In the genomic region with DNA sequence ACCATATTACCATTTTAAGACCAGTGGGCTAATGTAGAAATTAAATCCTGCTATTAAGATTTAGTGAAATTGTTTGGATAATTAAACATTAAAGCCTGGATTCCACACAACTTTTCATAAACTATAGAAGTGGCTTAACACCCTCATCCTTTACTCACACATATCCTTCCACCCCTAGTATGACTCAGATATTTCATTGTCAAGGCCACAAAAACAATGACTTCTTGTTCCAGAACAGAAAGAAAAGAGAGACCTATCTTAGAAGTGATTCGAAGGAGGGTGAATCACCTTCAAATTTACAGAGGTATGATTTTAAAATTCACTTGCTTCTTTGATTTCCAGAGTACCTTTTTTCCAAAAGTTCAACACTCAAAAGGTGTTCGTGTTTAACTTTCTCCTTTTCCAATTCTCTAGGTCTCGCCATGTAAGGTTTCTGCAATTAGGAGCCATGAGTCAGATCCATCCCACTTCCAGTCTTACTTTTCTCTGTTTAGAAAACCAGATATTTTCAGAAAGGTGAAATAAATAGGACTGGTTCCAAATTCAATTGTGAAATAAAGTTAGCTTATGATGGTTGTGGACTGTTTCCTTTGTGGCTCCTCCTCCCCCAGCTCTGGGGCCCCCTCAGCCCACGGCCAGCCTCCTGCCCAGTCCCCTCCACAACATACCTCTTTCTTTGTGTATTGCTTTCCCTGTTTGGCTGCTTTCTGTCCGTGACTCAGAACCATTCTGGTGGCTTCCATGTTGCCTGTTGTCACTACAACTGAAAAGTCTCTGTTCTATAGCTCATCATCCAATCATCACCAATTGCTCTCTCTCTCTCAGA, we compare ENCODE assay signal across 11 cellular contexts. TPM values are rescaled to one million over a fixed set of nuclear protein-coding genes. Genes with fewer than 3 reads are reported as not detected.
DNase-seq lines count a peak whose midpoint lies in the region; ATAC-seq lines count a peak whose summit lies in the region.
"Had no signal": no experiment of that assay in that cellular context is flagged by ENCODE, and none has a peak within 500 bp of the region (broad histone marks: within the 10 kb centered on the region; RNA-seq: fewer than 3 reads in every experiment).

No MANE protein-coding gene starts in this region.

- H3K36me3 Mint-ChIP-seq in activated CD4-positive, alpha-beta T cell treated with anti-CD3 and anti-CD28 coated beads for 36 hours (ENCODE audit: low read depth) = peaks cover 39% of the 10 kb centered on the region
- peaks cover 31% of the 10 kb centered on the region for H3K36me3 Mint-ChIP-seq in activated CD4-positive, alpha-beta memory T cell treated with anti-CD3 and anti-CD28 coated beads for 36 hours

- H3K27ac ChIP-seq in epithelial cell of prostate = peak overlapping the region; percentile 68

- peak overlapping the region; percentile 91 for H3K27ac Mint-ChIP-seq in activated CD4-positive, alpha-beta T cell treated with anti-CD3 and anti-CD28 coated beads for 36 hours
- peak overlapping the region; percentile 90 for H3K27ac Mint-ChIP-seq in activated CD4-positive, alpha-beta memory T cell treated with anti-CD3 and anti-CD28 coated beads for 36 hours

- no peaks in the 10 kb centered on the region for H3K27me3 Mint-ChIP-seq in activated CD4-positive, alpha-beta T cell treated with anti-CD3 and anti-CD28 coated beads for 36 hours
- H3K27me3 Mint-ChIP-seq in activated CD4-positive, alpha-beta memory T cell treated with anti-CD3 and anti-CD28 coated beads for 36 hours = no peaks in the 10 kb centered on the region

- POLR2A ChIA-PET in activated CD4-positive, alpha-beta T cell treated with anti-CD3 and anti-CD28 coated beads for 36 hours (lab: Charles Lee) = interaction anchor here (0.6 to 0.8 kb wide), 3 partner anchors 35 to 51 kb away, joined by 3 read pairs; no protein-coding TSS in a partner anchor
- POLR2A ChIA-PET in activated CD4-positive, alpha-beta memory T cell treated with anti-CD3 and anti-CD28 coated beads for 36 hours (lab: Charles Lee) = interaction anchor here (0.9 to 1.3 kb wide), 5 partner anchors 10 to 108 kb away, joined by 3 to 6 read pairs (median 4); partner anchors contain the start of gene WBP11

- peaks cover 41% of the 10 kb centered on the region for H3K4me1 Mint-ChIP-seq in activated CD4-positive, alpha-beta T cell treated with anti-CD3 and anti-CD28 coated beads for 36 hours
- peaks cover 37% of the 10 kb centered on the region for H3K4me1 Mint-ChIP-seq in activated CD4-positive, alpha-beta memory T cell treated with anti-CD3 and anti-CD28 coated beads for 36 hours (ENCODE audit: low read depth)

- peak; percentile 85 for ATAC-seq in activated CD4-positive, alpha-beta T cell treated with anti-CD3 and anti-CD28 coated beads for 36 hours
- no peak for ATAC-seq in GM18519 (IDR thresholded peaks at IDR 0.05; ENCODE audit: low FRiP score, unreplicated experiment)
- ATAC-seq in GM18873 (IDR thresholded peaks at IDR 0.05; ENCODE audit: low FRiP score, unreplicated experiment) = no peak

- intact Hi-C loops in activated CD4-positive, alpha-beta T cell treated with anti-CD3 and anti-CD28 coated beads for 36 hours (cut with DNase I, micrococcal nuclease) = loop anchor here (1.0 to 2.0 kb wide), 10 partner anchors 26 to 140 kb away; partner anchors contain the start of genes ARHGDIB (in 2 of the 2), ERP27 (in 1 of the 2) and MGP (in 1 of the 2)
- intact Hi-C loops in activated CD4-positive, alpha-beta memory T cell treated with anti-CD3 and anti-CD28 coated beads for 36 hours (cut with micrococcal nuclease) = loop anchor here (1.0 kb wide), 6 partner anchors 38 to 139 kb away; partner anchors contain the start of genes ARHGDIB, C12orf60 and WBP11

- peak; percentile 73 for DNase-seq in activated CD4-positive, alpha-beta T cell treated with anti-CD3 and anti-CD28 coated beads for 36 hours
- DNase-seq in activated CD4-positive, alpha-beta T cell treated with anti-CD3 and anti-CD28 coated beads for 1 hour = no peak
- DNase-seq in activated CD4-positive, alpha-beta memory T cell treated with anti-CD3 and anti-CD28 coated beads for 36 hours = peak; percentile 67
- peak; percentile 56 for DNase-seq in epithelial cell of prostate (ENCODE audit: low read depth, low spot score)
- DNase-seq in stimulated activated CD4-positive, alpha-beta T cell treated with anti-CD3 and anti-CD28 coated beads, Interleukin-4, amount 100 ng/mL, for 1 hour = peak; percentile 11
- no peak for DNase-seq in HK-2 (ENCODE audit: unreplicated experiment)
- DNase-seq: effector CD8-positive, alpha-beta T cell; NCI-H2029 treated with DMSO at 0.1 percent for 48 hours; RPMI8226 had no signal

- peaks cover 6% of the 10 kb centered on the region for H3K9me3 Mint-ChIP-seq in activated CD4-positive, alpha-beta T cell treated with anti-CD3 and anti-CD28 coated beads for 36 hours (ENCODE audit: low read depth)
- no peaks in the 10 kb centered on the region for H3K9me3 Mint-ChIP-seq in activated CD4-positive, alpha-beta memory T cell treated with anti-CD3 and anti-CD28 coated beads for 36 hours

- CTCF ChIA-PET in activated CD4-positive, alpha-beta T cell treated with anti-CD3 and anti-CD28 coated beads for 36 hours (lab: Charles Lee) = interaction anchor here (0.6 to 1.4 kb wide), 8 partner anchors 9 to 59 kb away, joined by 3 to 4 read pairs (median 3); no protein-coding TSS in a partner anchor
- CTCF ChIA-PET in activated CD4-positive, alpha-beta memory T cell treated with anti-CD3 and anti-CD28 coated beads for 36 hours (lab: Charles Lee) = interaction anchor here (0.6 to 1.4 kb wide), 6 partner anchors 28 to 107 kb away, joined by 3 to 5 read pairs (median 4); partner anchors contain the start of genes C12orf60, ERP27 and WBP11

- peak overlapping the region; percentile 37 for H3K4me3 Mint-ChIP-seq in activated CD4-positive, alpha-beta T cell treated with anti-CD3 and anti-CD28 coated beads for 36 hours
- H3K4me3 Mint-ChIP-seq in activated CD4-positive, alpha-beta memory T cell treated with anti-CD3 and anti-CD28 coated beads for 36 hours = peak overlapping the region; percentile 28

RNA-seq across cellular contexts. Expression of gene MGP, which starts 24.6 kb away (rescaled TPM):
- not detected for total RNA-seq in activated CD4-positive, alpha-beta T cell treated with anti-CD3 and anti-CD28 coated beads for 36 hours
- not detected for total RNA-seq in activated CD4-positive, alpha-beta memory T cell treated with anti-CD3 and anti-CD28 coated beads for 36 hours

RNA-seq across cellular contexts. Expression of gene ERP27, which starts 28.0 kb away (rescaled TPM):
- 1 to 10 TPM; 1.7 to 2.0 TPM for total RNA-seq in activated CD4-positive, alpha-beta T cell treated with anti-CD3 and anti-CD28 coated beads for 36 hours
- 1 to 10 TPM; 1.5 to 2.5 TPM for total RNA-seq in activated CD4-positive, alpha-beta memory T cell treated with anti-CD3 and anti-CD28 coated beads for 36 hours

RNA-seq across cellular contexts. Expression of gene ARHGDIB, which starts 51.1 kb away (rescaled TPM):
- total RNA-seq in activated CD4-positive, alpha-beta T cell treated with anti-CD3 and anti-CD28 coated beads for 36 hours = 100 to 1,000 TPM; 596 to 912 TPM
- 100 to 1,000 TPM; 640 to 644 TPM for total RNA-seq in activated CD4-positive, alpha-beta memory T cell treated with anti-CD3 and anti-CD28 coated beads for 36 hours

Comparison
In these comparisons a context has a peak if more than half of its experiments do, and no peak if none do; other contexts are left out.
1. DNase-seq: peak in activated CD4-positive, alpha-beta T cell treated with anti-CD3 and anti-CD28 coated beads for 36 hours (single experiment), activated CD4-positive, alpha-beta memory T cell treated with anti-CD3 and anti-CD28 coated beads for 36 hours (single experiment), epithelial cell of prostate (single experiment) and stimulated activated CD4-positive, alpha-beta T cell treated with anti-CD3 and anti-CD28 coated beads, Interleukin-4, amount 100 ng/mL, for 1 hour (single experiment); none in activated CD4-positive, alpha-beta T cell treated with anti-CD3 and anti-CD28 coated beads for 1 hour (single experiment) and HK-2 (single experiment).